9 cellular contexts compared by ENCODE assay signal in genomic region chr1:228060458-228061190, GRCh38. TPM values are rescaled to one million over a fixed set of nuclear protein-coding genes. Genes with fewer than 3 reads are reported as not detected.
DNase-seq lines count a peak whose midpoint lies in the region; ATAC-seq and TF ChIP-seq lines count a peak whose summit lies in the region.
"Had no signal": no experiment of that assay in that cellular context is flagged by ENCODE, and none has a peak within 500 bp of the region (broad histone marks: within the 10 kb centered on the region; RNA-seq: fewer than 3 reads in every experiment).

No MANE protein-coding gene starts in this region.

- ATAC-seq in GM23338, result peak; percentile 71
- ATAC-seq in GM18502 (IDR thresholded peaks at IDR 0.05; ENCODE audit: poor library complexity, unreplicated experiment), result no peak
- ATAC-seq in HG02798 (IDR thresholded peaks at IDR 0.05; ENCODE audit: poor library complexity, unreplicated experiment), result no peak
- no peak for ATAC-seq in HG03342 (IDR thresholded peaks at IDR 0.05; ENCODE audit: unreplicated experiment)

- H3K36me3 ChIP-seq in GM23338 (ENCODE audit: insufficient read depth), result no peaks in the 10 kb centered on the region

- TF ChIP-seq CTCF in GM23338 (conservative IDR thresholded peaks at IDR 0.05; ENCODE audit: low read depth in 2 of 2), result peak; percentile 20 to 66; a peak in 3 of 4 replicates
- TF ChIP-seq CTCF in glutamatergic neuron (IDR thresholded peaks at IDR 0.05; ENCODE audit: partially characterized antibody, unreplicated experiment), result no peak
- no peak for TF ChIP-seq CTCF in progenitor cell of endocrine pancreas (IDR thresholded peaks at IDR 0.05; ENCODE audit: unreplicated experiment)

- H3K4me1 Mint-ChIP-seq in GM23338, result peaks cover 5% of the 10 kb centered on the region
- H3K4me1 Mint-ChIP-seq in glutamatergic neuron (ENCODE audit: low read depth, unreplicated experiment), result no peaks in the 10 kb centered on the region
- peaks cover 2% of the 10 kb centered on the region for H3K4me1 Mint-ChIP-seq in progenitor cell of endocrine pancreas (ENCODE audit: low read depth)

- peak overlapping the region; percentile 70 for H3K4me3 Mint-ChIP-seq in GM23338
- peak overlapping the region; percentile 46 for H3K4me3 Mint-ChIP-seq in glutamatergic neuron (ENCODE audit: unreplicated experiment)
- peak overlapping the region; percentile 42 for H3K4me3 Mint-ChIP-seq in progenitor cell of endocrine pancreas (ENCODE audit: low read depth)

- H3K9me2 ChIP-seq in GM23338 (ENCODE audit: insufficient read depth), result no peaks in the 10 kb centered on the region

- peak; percentile 90 for DNase-seq in GM23338 (ENCODE audit: low spot score)
- DNase-seq in SW480 (ENCODE audit: low spot score), result peak; percentile 39
- peak; percentile 17 for DNase-seq in glutamatergic neuron
- no peak for DNase-seq in progenitor cell of endocrine pancreas (ENCODE audit: low spot score, unreplicated experiment)
- DNase-seq in NCI-H1930 (lab: John Stamatoyannopoulos, UW), result no peak

- peaks cover 4% of the 10 kb centered on the region; the same call in 1 of the 3 replicates for H3K36me3 Mint-ChIP-seq in GM23338 (ENCODE audit: low read depth)
- peaks cover 10% of the 10 kb centered on the region for H3K36me3 Mint-ChIP-seq in glutamatergic neuron (ENCODE audit: unreplicated experiment)
- H3K36me3 Mint-ChIP-seq in progenitor cell of endocrine pancreas (ENCODE audit: insufficient read depth), result no peaks in the 10 kb centered on the region

- H3K4me1 ChIP-seq in GM23338 (ENCODE audit: insufficient read depth), result peaks cover 5% of the 10 kb centered on the region; the same call in 1 of the 2 replicates

- no peaks in the 10 kb centered on the region for H3F3A ChIP-seq in GM23338 (replicated peaks; ENCODE audit: low read depth)

- H3K4me3 ChIP-seq in GM23338, result peak overlapping the region; percentile 90

- no peaks in the 10 kb centered on the region; the same call in 2 of the 3 replicates for H3K9me3 Mint-ChIP-seq in GM23338
- peaks cover 8% of the 10 kb centered on the region for H3K9me3 Mint-ChIP-seq in glutamatergic neuron (ENCODE audit: unreplicated experiment)
- H3K9me3 Mint-ChIP-seq in progenitor cell of endocrine pancreas (ENCODE audit: low read depth), result no peaks in the 10 kb centered on the region

- H3K27me3 ChIP-seq in GM23338 (ENCODE audit: insufficient read depth), result peaks cover 92% of the 10 kb centered on the region

- H3K27ac ChIP-seq in GM23338 (ENCODE audit: low read depth), result 0 out of 2 replicates have a peak overlapping the region, but pooled peaks have one; percentile 19

- no peaks in the 10 kb centered on the region for H3K79me2 ChIP-seq in GM23338 (replicated peaks; ENCODE audit: insufficient read depth)

- H3K4me2 ChIP-seq in GM23338, result peak overlapping the region; percentile 98

- no peaks in the 10 kb centered on the region for H4K20me1 ChIP-seq in GM23338 (replicated peaks; ENCODE audit: insufficient read depth)

- H3K27me3 Mint-ChIP-seq in GM23338 (ENCODE audit: insufficient read depth, low read depth, poor library complexity) (peaks cover 79% of the 10 kb centered on the region), glutamatergic neuron (ENCODE audit: unreplicated experiment) (peaks cover 18% of the 10 kb centered on the region), progenitor cell of endocrine pancreas (peaks cover 53% of the 10 kb centered on the region)

- H3K27ac Mint-ChIP-seq in GM23338 (no peak overlapping the region), glutamatergic neuron (ENCODE audit: unreplicated experiment) (no peak overlapping the region), progenitor cell of endocrine pancreas (no peak overlapping the region)

- peak overlapping the region; percentile 98 for H2AFZ ChIP-seq in GM23338

TF ChIP-seq in GM23338, 12 proteins besides CTCF, POLR2A, EP300 and RAD21:
- TF ChIP-seq ZNF331 (CRISPR knock-in tag; IDR thresholded peaks at IDR 0.05; ENCODE audit: low read depth), result no peak
- no peak; the same call in 1 of the 2 replicates for TF ChIP-seq POLR2AphosphoS5 (IDR thresholded peaks at IDR 0.05; ENCODE audit: low read depth)
- TF ChIP-seq CREB1 (CRISPR knock-in tag; IDR thresholded peaks at IDR 0.05; ENCODE audit: low read depth), result no peak
- TF ChIP-seq ETS1 (IDR thresholded peaks at IDR 0.05), result no peak
- TF ChIP-seq ZNF462 (CRISPR knock-in tag; IDR thresholded peaks at IDR 0.05), result no peak
TF ChIP-seq in GM23338: peak in this region for 0.

RNA-seq across cellular contexts. Expression of gene ARF1, which starts 21.9 kb away (rescaled TPM):
- total RNA-seq in GM23338 (2014; rRNA removed; shearing (Covaris generic)), result 199 and 210 TPM in 2 replicates
- 292 and 306 TPM in 2 replicates for polyA plus RNA-seq in GM23338 (2016; fragmentation: Nextera tagmentation; extraction: Ambion mirVana)
- total RNA-seq in glutamatergic neuron (ENCODE audit: unreplicated experiment) (222 TPM), progenitor cell of endocrine pancreas (259 and 267 TPM in 2 replicates)

RNA-seq across cellular contexts. Expression of gene C1orf35, which starts 42.5 kb away (rescaled TPM):
- total RNA-seq in GM23338 (2014; rRNA removed; shearing (Covaris generic)), result 11.3 and 14.0 TPM in 2 replicates
- 67.6 and 75.9 TPM in 2 replicates for polyA plus RNA-seq in GM23338 (2016; fragmentation: Nextera tagmentation; extraction: Ambion mirVana)
- total RNA-seq in glutamatergic neuron (ENCODE audit: unreplicated experiment) (21.9 TPM), progenitor cell of endocrine pancreas (20.2 and 22.4 TPM in 2 replicates)

RNA-seq across cellular contexts. Expression of gene MRPL55, which starts 48.5 kb away (rescaled TPM):
- total RNA-seq in GM23338 (2014; rRNA removed; shearing (Covaris generic)), result 81.2 and 92.4 TPM in 2 replicates
- 172 and 182 TPM in 2 replicates for polyA plus RNA-seq in GM23338 (2016; fragmentation: Nextera tagmentation; extraction: Ambion mirVana)
- total RNA-seq in glutamatergic neuron (ENCODE audit: unreplicated experiment) (61.5 TPM), progenitor cell of endocrine pancreas (50.3 and 52.3 TPM in 2 replicates)

RNA-seq across cellular contexts. Expression of gene WNT3A, which starts 53.8 kb away (rescaled TPM):
- 0.07 and 0.12 TPM in 2 replicates for total RNA-seq in GM23338 (2014; rRNA removed; shearing (Covaris generic))
- 0.40 and 0.65 TPM in 2 replicates for polyA plus RNA-seq in GM23338 (2016; fragmentation: Nextera tagmentation; extraction: Ambion mirVana)
- total RNA-seq in glutamatergic neuron (ENCODE audit: unreplicated experiment) (not detected), progenitor cell of endocrine pancreas (not detected in 2 replicates)
- total RNA-seq: NCI-H460 had no signal

Comparison
In these comparisons a context has a peak if more than half of its experiments do, and no peak if none do; other contexts are left out.
1. DNase-seq: peak in GM23338 (single experiment), SW480 (single experiment) and glutamatergic neuron (single experiment); none in progenitor cell of endocrine pancreas (single experiment) and NCI-H1930 (0 of 2).
2. CTCF ChIP-seq: peak in GM23338 (2 of 2); none in glutamatergic neuron (single experiment) and progenitor cell of endocrine pancreas (single experiment).
3. Peak in every context shown above with its lines, with median percentiles within 50 percentile points of each other: H3K4me3 Mint-ChIP-seq.